Comparison of ENCODE assay signal across 8 cellular contexts in the genomic region with DNA sequence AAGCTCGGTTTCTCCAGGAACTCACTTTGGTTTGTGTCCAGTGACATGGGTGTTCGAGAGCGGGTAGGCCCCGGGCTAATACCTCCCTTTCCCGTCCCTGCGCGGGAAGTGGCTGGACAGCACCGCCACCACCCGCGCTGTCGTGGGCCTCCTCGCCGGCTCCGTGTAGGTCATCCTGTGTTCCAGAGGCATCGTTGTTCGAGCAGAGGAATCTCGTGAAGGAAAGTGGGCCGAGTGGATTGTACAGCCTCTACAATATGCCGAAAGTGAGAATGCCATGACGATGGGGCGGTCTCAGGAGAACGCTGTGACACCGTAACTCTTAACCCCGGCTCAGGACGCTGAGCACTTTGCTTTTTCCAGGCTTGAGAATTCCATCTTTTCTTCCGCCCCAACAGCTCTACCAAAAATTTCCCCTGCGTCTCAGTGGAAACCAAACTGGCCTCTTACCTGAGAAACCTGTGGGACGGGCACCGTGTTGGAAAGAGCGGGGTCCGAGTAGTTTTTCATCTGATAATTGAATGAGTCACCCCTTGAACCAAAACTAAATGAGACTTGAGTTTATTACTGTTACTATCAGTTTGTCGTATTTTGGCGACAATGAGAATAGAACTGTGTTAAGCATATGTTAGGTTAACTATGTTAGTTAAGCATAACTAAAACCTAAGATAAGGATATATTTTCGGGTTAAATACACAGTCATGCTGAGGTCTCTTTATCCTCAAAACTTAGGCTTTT. TPM values are rescaled to one million over a fixed set of nuclear protein-coding genes. Genes with fewer than 3 reads are reported as not detected.
DNase-seq lines count a peak whose midpoint lies in the region; ATAC-seq and TF ChIP-seq lines count a peak whose summit lies in the region.

No MANE protein-coding gene starts in this region.

- H3K27ac ChIP-seq in cardiac muscle cell = peak overlapping the region; percentile 94

- peaks cover 14% of the 10 kb centered on the region for H3K36me3 ChIP-seq in cardiac muscle cell

- ATAC-seq in GM19328 (IDR thresholded peaks at IDR 0.05; ENCODE audit: unreplicated experiment) (peak; percentile 10), HG03045 (IDR thresholded peaks at IDR 0.05; ENCODE audit: unreplicated experiment) (peak; percentile 31)

- no peaks in the 10 kb centered on the region for H3K27me3 ChIP-seq in cardiac muscle cell

- H3K4me1 ChIP-seq in cardiac muscle cell (ENCODE audit: low read depth) = peaks cover 36% of the 10 kb centered on the region

- DNase-seq in activated CD4-positive, alpha-beta T cell treated with anti-CD3 and anti-CD28 coated beads, Interleukin-2, amount 50 U/mL, for 4 hours = peak; percentile 34 to 38
- DNase-seq in cardiac muscle cell (ENCODE audit: low read depth in 1 of 2, low spot score in 1 of 2) (no peak), skeletal muscle cell (ENCODE audit: low read depth) (no peak), NOMO-1 (lab: John Stamatoyannopoulos, UW; ENCODE audit: unreplicated experiment in 2 of 2) (no peak), GM13977 (ENCODE audit: low spot score) (no peak), NCI-H1694 treated with DMSO at 0.1 percent for 48 hours (lab: John Stamatoyannopoulos, UW) (no peak)

- H3K4me3 ChIP-seq in cardiac muscle cell = peak overlapping the region; percentile 52
- peak overlapping the region; percentile 94 for H3K4me3 ChIP-seq in skeletal muscle cell (ENCODE audit: low read depth, low read length)

- TF ChIP-seq CTCF in cardiac muscle cell (IDR thresholded peaks at IDR 0.05; ENCODE audit: low read depth, low read length) (no peak), GM13977 (IDR thresholded peaks at IDR 0.05; ENCODE audit: extremely low read depth, insufficient read depth, missing control alignments) (no peak)

- in situ Hi-C loops in GM13977 (cut with MboI; ENCODE audit: low pct_unique_long_range_greater_than_20kb, low sequenced_read_pairs, unreplicated experiment) = no loop called here

- H3K9me3 ChIP-seq in cardiac muscle cell (ENCODE audit: low read depth) = no peaks in the 10 kb centered on the region

RNA-seq across cellular contexts. Expression of gene EIF2S1, which starts 0.5 kb away (rescaled TPM):
- 42.7 and 88.2 TPM in 2 replicates for total RNA-seq in cardiac muscle cell
- polyA plus RNA-seq in cardiac muscle cell = 123 and 135 TPM in 2 replicates

RNA-seq across cellular contexts. Expression of gene ATP6V1D, which starts 1.0 kb away (rescaled TPM):
- 69.0 and 107 TPM in 2 replicates for total RNA-seq in cardiac muscle cell
- polyA plus RNA-seq in cardiac muscle cell = 167 and 204 TPM in 2 replicates

RNA-seq across cellular contexts. Expression of gene PLEK2, which starts 51.3 kb away (rescaled TPM):
- total RNA-seq in cardiac muscle cell = 0.67 and 1.8 TPM in 2 replicates
- polyA plus RNA-seq in cardiac muscle cell = 0.59 and 0.92 TPM in 2 replicates

Comparison
In these comparisons a context has a peak if more than half of its experiments do, and no peak if none do; other contexts are left out.
1. DNase-seq: peak in activated CD4-positive, alpha-beta T cell treated with anti-CD3 and anti-CD28 coated beads, Interleukin-2, amount 50 U/mL, for 4 hours (2 of 2); none in cardiac muscle cell (0 of 2), skeletal muscle cell (single experiment), NOMO-1 (0 of 2), GM13977 (single experiment) and NCI-H1694 treated with DMSO at 0.1 percent for 48 hours (single experiment).